8 cellular contexts compared by ENCODE assay signal in the genomic region with DNA sequence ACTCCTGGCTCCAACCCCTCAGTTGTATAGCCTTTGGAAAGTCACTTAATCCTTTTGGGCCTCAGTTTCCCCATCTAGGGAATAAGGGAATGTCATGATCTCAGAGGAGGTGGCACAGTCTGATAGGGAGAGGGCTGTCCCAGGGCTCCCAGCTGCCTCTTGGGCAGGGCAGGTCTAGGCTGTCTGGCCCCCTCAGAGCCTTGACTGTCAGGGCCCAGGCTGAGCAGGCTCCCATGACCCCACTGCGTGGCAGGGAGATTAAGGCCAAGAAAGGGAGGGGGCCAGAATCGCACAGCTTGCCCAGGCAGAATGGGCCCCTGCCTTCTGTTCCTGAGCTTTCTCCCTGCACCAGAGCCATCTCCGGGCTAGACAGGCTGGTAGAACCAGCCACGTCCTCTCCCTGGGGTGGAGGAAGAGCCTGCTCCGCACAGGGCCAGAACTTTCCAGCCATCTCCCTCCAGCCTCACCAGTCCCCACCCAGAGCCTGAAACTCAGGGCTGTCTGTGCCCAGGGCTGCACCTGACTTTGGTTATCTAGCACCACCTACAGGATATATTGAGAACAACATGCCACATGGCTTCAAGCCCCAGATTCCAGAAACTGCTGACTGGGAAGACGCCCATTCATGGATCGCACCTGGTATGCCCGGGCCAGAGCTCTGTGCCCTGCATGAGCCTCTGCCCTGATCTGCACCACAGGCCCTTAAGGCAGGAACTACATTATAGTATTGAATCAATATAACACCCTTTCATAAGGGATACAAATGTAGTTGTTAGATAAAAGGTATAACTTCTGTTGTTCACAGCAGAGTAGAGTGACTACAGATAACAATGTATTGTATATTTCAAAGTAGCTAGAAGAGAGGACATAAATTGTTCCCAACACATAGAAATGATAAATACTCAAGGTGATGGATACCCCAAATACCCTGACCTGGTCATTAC. TPM values are rescaled to one million over a fixed set of nuclear protein-coding genes. Genes with fewer than 3 reads are reported as not detected.
DNase-seq lines count a peak whose midpoint lies in the region; ATAC-seq and TF ChIP-seq lines count a peak whose summit lies in the region.

No MANE protein-coding gene starts in this region.

- H3K4me1 Mint-ChIP-seq in activated CD8-positive, alpha-beta T cell treated with anti-CD3 and anti-CD28 coated beads, Interleukin-2, amount 10 ng/mL, durations not matched to agents 7 days and 5 days (ENCODE audit: low read depth): peaks cover 42% of the 10 kb centered on the region
- H3K4me1 Mint-ChIP-seq in endodermal cell (peaks cover 2% of the 10 kb centered on the region), memory B cell (peaks cover 20% of the 10 kb centered on the region)
- H3K4me1 Mint-ChIP-seq in stimulated activated effector memory CD8-positive, alpha-beta T cell treated with anti-CD3 and anti-CD28 coated beads, Interleukin-12 subunit alpha, Interleukin-12 subunit beta, amount 100 ng/mL, for 72 hours: peaks cover 29% of the 10 kb centered on the region

- no peak overlapping the region for H3K18ac ChIP-seq in IMR-90 (ENCODE audit: low read depth, low read length)

- H2BK5ac ChIP-seq in IMR-90 (ENCODE audit: low read depth, low read length, poor library complexity, severe bottlenecking): no peak overlapping the region

- H3K27ac ChIP-seq in IMR-90 (ENCODE audit: insufficient read depth, low read length): no peak overlapping the region
- no peak overlapping the region for H3K27ac ChIP-seq in endodermal cell (ENCODE audit: low read depth, low read length)

- H3K27ac Mint-ChIP-seq in activated CD8-positive, alpha-beta T cell treated with anti-CD3 and anti-CD28 coated beads, Interleukin-2, amount 10 ng/mL, durations not matched to agents 7 days and 5 days: peak overlapping the region; percentile 77
- no peak overlapping the region for H3K27ac Mint-ChIP-seq in endodermal cell
- H3K27ac Mint-ChIP-seq in memory B cell: peak overlapping the region; percentile 55
- H3K27ac Mint-ChIP-seq in stimulated activated effector memory CD8-positive, alpha-beta T cell treated with anti-CD3 and anti-CD28 coated beads, Interleukin-12 subunit alpha, Interleukin-12 subunit beta, amount 100 ng/mL, for 72 hours: no peak overlapping the region

- H3K9me3 Mint-ChIP-seq in activated CD8-positive, alpha-beta T cell treated with anti-CD3 and anti-CD28 coated beads, Interleukin-2, amount 10 ng/mL, durations not matched to agents 7 days and 5 days (ENCODE audit: insufficient read depth): no peaks in the 10 kb centered on the region
- H3K9me3 Mint-ChIP-seq in endodermal cell: no peaks in the 10 kb centered on the region
- no peaks in the 10 kb centered on the region for H3K9me3 Mint-ChIP-seq in memory B cell
- no peaks in the 10 kb centered on the region for H3K9me3 Mint-ChIP-seq in stimulated activated effector memory CD8-positive, alpha-beta T cell treated with anti-CD3 and anti-CD28 coated beads, Interleukin-12 subunit alpha, Interleukin-12 subunit beta, amount 100 ng/mL, for 72 hours

- H3K36me3 Mint-ChIP-seq in activated CD8-positive, alpha-beta T cell treated with anti-CD3 and anti-CD28 coated beads, Interleukin-2, amount 10 ng/mL, durations not matched to agents 7 days and 5 days (ENCODE audit: low read depth): peaks cover 3% of the 10 kb centered on the region
- no peaks in the 10 kb centered on the region for H3K36me3 Mint-ChIP-seq in endodermal cell (ENCODE audit: low read depth)
- no peaks in the 10 kb centered on the region for H3K36me3 Mint-ChIP-seq in memory B cell
- H3K36me3 Mint-ChIP-seq in stimulated activated effector memory CD8-positive, alpha-beta T cell treated with anti-CD3 and anti-CD28 coated beads, Interleukin-12 subunit alpha, Interleukin-12 subunit beta, amount 100 ng/mL, for 72 hours: peaks cover 18% of the 10 kb centered on the region

- H3K4ac ChIP-seq in IMR-90 (ENCODE audit: low read depth, low read length): no peak overlapping the region

- H3K9me3 ChIP-seq in IMR-90 (ENCODE audit: control insufficient read depth, insufficient read depth, low read length): no peaks in the 10 kb centered on the region
- no peaks in the 10 kb centered on the region for H3K9me3 ChIP-seq in endodermal cell (ENCODE audit: control insufficient read depth, low read length)

- H3K56ac ChIP-seq in IMR-90 (ENCODE audit: extremely low read depth, insufficient read depth, low read length): no peak overlapping the region

- H3K79me1 ChIP-seq in IMR-90 (ENCODE audit: low read depth in 1 of 2, low read length in 2 of 2): no peaks in the 10 kb centered on the region

- H2AK5ac ChIP-seq in IMR-90 (ENCODE audit: low read depth, low read length): 0 out of 2 replicates have a peak overlapping the region, but pooled peaks have one; percentile 18

- no peak overlapping the region for H3K9ac ChIP-seq in IMR-90 (ENCODE audit: low read depth, low read length)
- H3K9ac ChIP-seq in endodermal cell (ENCODE audit: extremely low read depth, low read length, poor library complexity, severe bottlenecking): no peak overlapping the region

- no peak overlapping the region for H4K91ac ChIP-seq in IMR-90 (ENCODE audit: insufficient read depth, low read depth, low read length)

- dilution Hi-C loops in IMR-90 (cut with HindIII; ENCODE audit: low sequenced_read_pairs, unreplicated experiment): no loop called here

- no peak overlapping the region for H3K4me3 Mint-ChIP-seq in activated CD8-positive, alpha-beta T cell treated with anti-CD3 and anti-CD28 coated beads, Interleukin-2, amount 10 ng/mL, durations not matched to agents 7 days and 5 days
- no peak overlapping the region for H3K4me3 Mint-ChIP-seq in endodermal cell
- H3K4me3 Mint-ChIP-seq in memory B cell: no peak overlapping the region
- H3K4me3 Mint-ChIP-seq in stimulated activated effector memory CD8-positive, alpha-beta T cell treated with anti-CD3 and anti-CD28 coated beads, Interleukin-12 subunit alpha, Interleukin-12 subunit beta, amount 100 ng/mL, for 72 hours: no peak overlapping the region

- no peak overlapping the region for H2BK120ac ChIP-seq in IMR-90 (ENCODE audit: low read depth, low read length)

- H3K4me3 ChIP-seq in IMR-90 (ENCODE audit: insufficient read depth, low read depth, low read length) (no peak overlapping the region), endodermal cell (ENCODE audit: low read length) (no peak overlapping the region)

- H3K23ac ChIP-seq in IMR-90 (ENCODE audit: low read depth, low read length): no peak overlapping the region

- no peak overlapping the region for H4K8ac ChIP-seq in IMR-90 (ENCODE audit: low read depth in 2 of 2, low read length in 2 of 2)

- H3K4me1 ChIP-seq in IMR-90 (ENCODE audit: control insufficient read depth, insufficient read depth, low read length) (no peaks in the 10 kb centered on the region), endodermal cell (ENCODE audit: control insufficient read depth, insufficient read depth, low read length) (no peaks in the 10 kb centered on the region)

- H4K5ac ChIP-seq in IMR-90 (ENCODE audit: low read depth, low read length): no peak overlapping the region

- no peak for TF ChIP-seq POLR2A in IMR-90 (IDR thresholded peaks at IDR 0.05; ENCODE audit: low read depth, low read length)

- no peak overlapping the region for H3K14ac ChIP-seq in IMR-90 (replicated peaks; ENCODE audit: low read depth, low read length)

- TF ChIP-seq CTCF in GM12801 (IDR thresholded peaks at IDR 0.05; ENCODE audit: extremely low read depth, insufficient read length) (peak; percentile 34), IMR-90 (conservative IDR thresholded peaks at IDR 0.05; ENCODE audit: low read depth, low read length) (peak; percentile 86), endodermal cell (conservative IDR thresholded peaks at IDR 0.05) (peak; percentile 95)

- peak; percentile 94 for ATAC-seq in IMR-90 (ENCODE audit: low read depth)
- peak; percentile 70 for ATAC-seq in activated CD8-positive, alpha-beta T cell treated with anti-CD3 and anti-CD28 coated beads, Interleukin-2, amount 10 ng/mL, durations not matched to agents 7 days and 5 days
- peak; percentile 63 for ATAC-seq in memory B cell (ENCODE audit: low read depth)
- peak; percentile 62 for ATAC-seq in stimulated activated effector memory CD8-positive, alpha-beta T cell treated with anti-CD3 and anti-CD28 coated beads, Interleukin-12 subunit alpha, Interleukin-12 subunit beta, amount 100 ng/mL, for 72 hours
- no peak for ATAC-seq in GM18520 (IDR thresholded peaks at IDR 0.05; ENCODE audit: unreplicated experiment)

- no peak overlapping the region for H3K4me2 ChIP-seq in IMR-90 (ENCODE audit: low read depth, low read length)

- in situ Hi-C loops in IMR-90 (cut with MboI; ENCODE audit: low sequenced_read_pairs): loop anchor here (5.0 kb wide), 1 partner anchor 78 kb away; no protein-coding TSS in a partner anchor

- BruUV-seq in IMR-90 (replicated peaks; lab: Mats Ljungman, UMichigan): no TSS peak

- POLR2A ChIA-PET in IMR-90 (lab: Charles Lee; ENCODE audit: unreplicated experiment): no interaction called here
- POLR2A ChIA-PET in activated CD8-positive, alpha-beta T cell treated with anti-CD3 and anti-CD28 coated beads, Interleukin-2, amount 10 ng/mL, durations not matched to agents 7 days and 5 days (lab: Charles Lee): interaction anchor here (0.6 to 12.5 kb wide), 10 partner anchors 9 to 99 kb away, joined by 3 to 183 read pairs (median 6); a partner anchor contains a TSS

- no peak overlapping the region for H2BK15ac ChIP-seq in IMR-90 (ENCODE audit: low read depth, low read length)

- no peaks in the 10 kb centered on the region for H3K9me1 ChIP-seq in IMR-90 (ENCODE audit: insufficient read depth, low read length)

- DNase-seq in IMR-90 (peak; percentile 71), NOMO-1 (lab: John Stamatoyannopoulos, UW; ENCODE audit: unreplicated experiment in 2 of 2) (peak; percentile 52 to 61), endodermal cell (peak; percentile 94), memory B cell (ENCODE audit: low spot score in 2 of 2) (peak; percentile 71 to 77)
- DNase-seq in activated CD8-positive, alpha-beta T cell treated with anti-CD3 and anti-CD28 coated beads, Interleukin-2, amount 10 ng/mL, durations not matched to agents 7 days and 5 days: peak; percentile 80
- DNase-seq in stimulated activated effector memory CD8-positive, alpha-beta T cell treated with anti-CD3 and anti-CD28 coated beads, Interleukin-12 subunit alpha, Interleukin-12 subunit beta, amount 100 ng/mL, for 72 hours (ENCODE audit: low spot score in 2 of 2): peak; percentile 48 to 76

- no peaks in the 10 kb centered on the region for H4K20me1 ChIP-seq in IMR-90 (ENCODE audit: insufficient read depth, low read length)

- H2AK9ac ChIP-seq in IMR-90 (replicated peaks; ENCODE audit: low read depth, low read length, poor library complexity): peak overlapping the region; percentile 6

- CTCF ChIA-PET in IMR-90 (lab: Yijun Ruan, JAX): interaction anchor here (1.0 to 3.3 kb wide), 5 partner anchors 57 to 92 kb away, joined by 3 to 15 read pairs (median 3); no protein-coding TSS in a partner anchor
- CTCF ChIA-PET in activated CD8-positive, alpha-beta T cell treated with anti-CD3 and anti-CD28 coated beads, Interleukin-2, amount 10 ng/mL, durations not matched to agents 7 days and 5 days (lab: Charles Lee): interaction anchor here (0.6 to 8.8 kb wide), 44 partner anchors 9 to 300 kb away, joined by 3 to 158 read pairs (median 5); a partner anchor contains a TSS

- no peak overlapping the region for H2BK20ac ChIP-seq in IMR-90 (ENCODE audit: low read depth, low read length)

- intact Hi-C loops in IMR-90 (cut with micrococcal nuclease): loop anchor here (1.0 to 5.0 kb wide), 2 partner anchors 33 to 93 kb away; no protein-coding TSS in a partner anchor

- WGBS in IMR-90 (ENCODE audit: extremely low coverage in 2 of 2, insufficient read length in 1 of 2), 2 experiments: no CpG with 5 or more reads among the region's 8 CpGs
- WGBS in endodermal cell (ENCODE audit: insufficient coverage in 1 of 2, insufficient read length in 1 of 2), 2 experiments: 33 to 41% methylated on average over 4 to 8 of the region's 8 CpGs

- no peaks in the 10 kb centered on the region for H3K27me3 Mint-ChIP-seq in activated CD8-positive, alpha-beta T cell treated with anti-CD3 and anti-CD28 coated beads, Interleukin-2, amount 10 ng/mL, durations not matched to agents 7 days and 5 days (ENCODE audit: low read depth)
- H3K27me3 Mint-ChIP-seq in endodermal cell (ENCODE audit: insufficient read depth) (no peaks in the 10 kb centered on the region), memory B cell (no peaks in the 10 kb centered on the region)

- TF ChIP-seq RAD21 in IMR-90 (IDR thresholded peaks at IDR 0.05; ENCODE audit: low read length): peak; percentile 92

- H3K27me3 ChIP-seq in IMR-90 (ENCODE audit: control insufficient read depth, insufficient read depth, low read length): peaks cover 2% of the 10 kb centered on the region
- H3K27me3 ChIP-seq in endodermal cell (ENCODE audit: control insufficient read depth, insufficient read depth, low read length, poor library complexity, severe bottlenecking): no peaks in the 10 kb centered on the region

- H3K36me3 ChIP-seq in IMR-90 (ENCODE audit: control insufficient read depth, insufficient read depth, low read length): no peaks in the 10 kb centered on the region
- H3K36me3 ChIP-seq in endodermal cell (ENCODE audit: control insufficient read depth, insufficient read depth, low read length): no peaks in the 10 kb centered on the region

- H2AFZ ChIP-seq in IMR-90 (replicated peaks; ENCODE audit: low read length, poor library complexity): peak overlapping the region; percentile 67

RNA-seq across cellular contexts. Expression of a gene that starts 32.0 kb away (rescaled TPM):
- total RNA-seq in IMR-90 (2012; rRNA removed): 8.3 and 9.7 TPM in 2 replicates
- 10.1 and 10.4 TPM in 2 replicates for polyA plus RNA-seq in IMR-90 (2012; rRNA removed)
- polyA plus RNA-seq in IMR-90 (2012; cell fraction: cytosol; rRNA removed): 7.8 and 9.2 TPM in 2 replicates
- polyA plus RNA-seq in IMR-90 (2012; cell fraction: nucleus; rRNA removed; ENCODE audit: low replicate concordance): 3.5 and 5.6 TPM in 2 replicates
- 10 to 100 TPM; 13.3 to 15.4 TPM for total RNA-seq in activated CD8-positive, alpha-beta T cell treated with anti-CD3 and anti-CD28 coated beads, Interleukin-2, amount 10 ng/mL, durations not matched to agents 7 days and 5 days
- 1 to 10 TPM; 6.2 to 6.6 TPM for total RNA-seq in endodermal cell
- 7.9 TPM for polyA plus RNA-seq in endodermal cell (2013, experiment 1 of 2)
- 7.3 TPM for polyA plus RNA-seq in endodermal cell (2013, experiment 2 of 2)

RNA-seq across cellular contexts. Expression of a gene that starts 32.9 kb away (rescaled TPM):
- total RNA-seq in IMR-90 (2012; rRNA removed) (17.9 and 20.3 TPM in 2 replicates), endodermal cell (10 to 100 TPM; 12.9 to 13.1 TPM)
- polyA plus RNA-seq in IMR-90 (2012; rRNA removed): 14.0 and 19.1 TPM in 2 replicates
- polyA plus RNA-seq in IMR-90 (2012; cell fraction: cytosol; rRNA removed): 11.0 and 16.7 TPM in 2 replicates
- 61.0 and 98.5 TPM in 2 replicates for polyA plus RNA-seq in IMR-90 (2012; cell fraction: nucleus; rRNA removed; ENCODE audit: low replicate concordance)
- 10 to 100 TPM; 17.2 to 19.2 TPM for total RNA-seq in activated CD8-positive, alpha-beta T cell treated with anti-CD3 and anti-CD28 coated beads, Interleukin-2, amount 10 ng/mL, durations not matched to agents 7 days and 5 days
- polyA plus RNA-seq in endodermal cell (2013, experiment 1 of 2): 12.8 TPM
- 11.1 TPM for polyA plus RNA-seq in endodermal cell (2013, experiment 2 of 2)

RNA-seq across cellular contexts. Expression of a gene that starts 54.3 kb away (rescaled TPM):
- total RNA-seq in IMR-90 (2012; rRNA removed): 1.1 TPM in 2 replicates
- 17.5 and 23.2 TPM in 2 replicates for polyA plus RNA-seq in IMR-90 (2012; rRNA removed)
- 10.6 and 14.3 TPM in 2 replicates for polyA plus RNA-seq in IMR-90 (2012; cell fraction: cytosol; rRNA removed)
- 21.3 and 38.9 TPM in 2 replicates for polyA plus RNA-seq in IMR-90 (2012; cell fraction: nucleus; rRNA removed; ENCODE audit: low replicate concordance)
- 100 to 1,000 TPM; 227 to 232 TPM for total RNA-seq in activated CD8-positive, alpha-beta T cell treated with anti-CD3 and anti-CD28 coated beads, Interleukin-2, amount 10 ng/mL, durations not matched to agents 7 days and 5 days
- 10 to 100 TPM; 56.7 to 60.8 TPM for total RNA-seq in endodermal cell
- polyA plus RNA-seq in endodermal cell (2013, experiment 1 of 2): 21.5 TPM
- 20.4 TPM for polyA plus RNA-seq in endodermal cell (2013, experiment 2 of 2)

Comparison
In these comparisons a context has a peak if more than half of its experiments do, and no peak if none do; other contexts are left out.
1. CTCF ChIP-seq: peak in every context shown above with its lines; median percentile 95 in endodermal cell; 86 in IMR-90; 34 in GM12801.
2. H3K27ac Mint-ChIP-seq: peak in activated CD8-positive, alpha-beta T cell treated with anti-CD3 and anti-CD28 coated beads, Interleukin-2, amount 10 ng/mL, durations not matched to agents 7 days and 5 days (single experiment) and memory B cell (single experiment); none in endodermal cell (single experiment) and stimulated activated effector memory CD8-positive, alpha-beta T cell treated with anti-CD3 and anti-CD28 coated beads, Interleukin-12 subunit alpha, Interleukin-12 subunit beta, amount 100 ng/mL, for 72 hours (single experiment).
3. RNA of a gene that starts 54.3 kb away (total RNA-seq): 227 to 232 TPM in activated CD8-positive, alpha-beta T cell treated with anti-CD3 and anti-CD28 coated beads, Interleukin-2, amount 10 ng/mL, durations not matched to agents 7 days and 5 days and 56.7 to 60.8 TPM in endodermal cell; 1.1 TPM in IMR-90; every median in the first group is over 10 times any median in the second.
4. Peak in every context shown above with its lines, with median percentiles within 50 percentile points of each other: DNase-seq.